Comparison of ENCODE assay signal across 18 cellular contexts in the genomic region with DNA sequence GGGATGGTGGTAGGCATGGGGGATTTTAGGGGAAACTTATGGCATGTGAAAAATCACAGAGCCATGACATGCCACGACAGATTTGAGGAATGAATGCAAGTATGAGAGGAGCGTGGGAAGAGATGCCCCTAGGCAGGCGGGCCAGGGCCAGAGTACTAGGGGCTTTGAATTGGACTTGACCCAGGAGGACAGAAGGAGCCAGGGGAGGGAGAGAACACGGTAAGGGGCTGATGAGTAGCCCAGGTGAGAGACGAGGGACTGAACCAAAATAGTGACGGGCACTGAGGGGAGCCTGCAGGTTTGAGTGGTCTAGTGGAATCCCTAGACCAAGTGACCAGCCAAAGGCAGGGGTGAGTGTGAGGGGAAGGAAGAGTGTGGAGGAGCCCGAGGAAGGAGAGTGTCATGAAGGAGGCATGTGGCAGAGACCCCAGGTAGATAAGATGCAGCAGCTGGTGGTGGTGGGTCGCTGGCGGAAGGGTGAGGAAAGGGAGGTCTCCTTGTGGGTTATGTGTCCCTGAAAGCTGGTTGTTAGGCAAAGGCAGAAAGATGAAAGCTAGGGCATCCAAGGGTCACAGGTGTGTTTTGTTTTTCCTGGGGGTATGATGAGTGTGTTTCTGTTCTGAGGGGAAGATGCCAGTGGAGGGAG.
"Had no signal": no experiment of that assay in that cellular context is flagged by ENCODE, and none has a peak within 500 bp of the region (broad histone marks: within the 10 kb centered on the region; RNA-seq: fewer than 3 reads in every experiment).

No MANE protein-coding gene starts in this region.

- ATAC-seq: esophagus mucosa, heart left ventricle, left cardiac atrium, lower lobe of right lung, psoas muscle had no signal

- H3K27ac ChIP-seq: cardiac muscle cell, heart left ventricle, left ventricle myocardium inferior, lower lobe of right lung, neutrophil, psoas muscle, testis, transverse colon had no signal

- H3K4me1 Mint-ChIP-seq: memory B cell, naive B cell had no signal

- H3K4me3 Mint-ChIP-seq: memory B cell, naive B cell had no signal

- H3K27ac Mint-ChIP-seq: memory B cell had no signal

- H3K9me3 Mint-ChIP-seq: memory B cell had no signal

- H3K4me3 ChIP-seq: cardiac muscle cell, heart left ventricle, left ventricle myocardium inferior, lower lobe of right lung, psoas muscle, testis, transverse colon had no signal

- H3K27me3 ChIP-seq: cardiac muscle cell, heart left ventricle, testis, transverse colon had no signal

- DNase-seq: cerebellar nuclear complex; effector CD8-positive, alpha-beta T cell; left cardiac atrium; left ventricle myocardium inferior; lower lobe of right lung; naive B cell; psoas muscle; retina; small intestine; stimulated activated CD4-positive, alpha-beta T cell treated with anti-CD3 and anti-CD28 coated beads, Interleukin-12 subunit alpha, Interleukin-12 subunit beta, amount 100 ng/mL, for 4 hours; stimulated activated naive CD4-positive, alpha-beta T cell treated with Interleukin-2 at 50 U/mL for 16 hours; testis; transverse colon had no signal

- H3K9me3 ChIP-seq: left ventricle myocardium inferior, lower lobe of right lung, neutrophil, testis, transverse colon had no signal

- H3K36me3 ChIP-seq: cardiac muscle cell, heart left ventricle, left ventricle myocardium inferior, lower lobe of right lung, neutrophil, transverse colon had no signal
